Comparison of ENCODE assay signal across 9 cellular contexts in genomic region chr13:101149735-101150380, GRCh38.
A peak's percentile ranks its signal among the peaks of the same experiment; 100 is the strongest.
DNase-seq lines count a peak whose midpoint lies in the region; ATAC-seq and TF ChIP-seq lines count a peak whose summit lies in the region.
"Had no signal": no experiment of that assay in that cellular context is flagged by ENCODE, and none has a peak within 500 bp of the region (broad histone marks: within the 10 kb centered on the region; RNA-seq: fewer than 3 reads in every experiment).

No MANE protein-coding gene starts in this region.

- no peak overlapping the region for H3K27ac Mint-ChIP-seq in progenitor cell of endocrine pancreas
- H3K27ac Mint-ChIP-seq in naive thymus-derived CD4-positive, alpha-beta T cell, result no peak overlapping the region
- H3K27ac Mint-ChIP-seq: activated naive CD8-positive, alpha-beta T cell had no signal

- H3K4me1 ChIP-seq in naive thymus-derived CD4-positive, alpha-beta T cell (ENCODE audit: control insufficient read depth in 2 of 2, insufficient read depth in 2 of 2, low read length in 2 of 2), result no peaks in the 10 kb centered on the region

- H3K36me3 ChIP-seq in naive thymus-derived CD4-positive, alpha-beta T cell (ENCODE audit: control insufficient read depth in 2 of 3, insufficient read depth in 3 of 3, low read length in 3 of 3), result no peaks in the 10 kb centered on the region

- TF ChIP-seq CTCF in GM10266 (IDR thresholded peaks at IDR 0.05; ENCODE audit: control insufficient read depth, insufficient read depth, low read depth, missing control alignments), result peak; percentile 15
- TF ChIP-seq CTCF in choroid plexus epithelial cell (conservative IDR thresholded peaks at IDR 0.05; ENCODE audit: low read depth, low read length), result peak; percentile 72
- peak; percentile 43 for TF ChIP-seq CTCF in progenitor cell of endocrine pancreas (IDR thresholded peaks at IDR 0.05; ENCODE audit: unreplicated experiment)

- no peak overlapping the region for H3K4me3 Mint-ChIP-seq in progenitor cell of endocrine pancreas (ENCODE audit: low read depth)
- H3K4me3 Mint-ChIP-seq in naive thymus-derived CD4-positive, alpha-beta T cell, result no peak overlapping the region
- H3K4me3 Mint-ChIP-seq: activated naive CD8-positive, alpha-beta T cell had no signal

- H3K9me3 ChIP-seq in naive thymus-derived CD4-positive, alpha-beta T cell (ENCODE audit: control insufficient read depth in 2 of 3, low read length in 3 of 3), result no peaks in the 10 kb centered on the region

- CTCF ChIA-PET in naive thymus-derived CD4-positive, alpha-beta T cell (lab: Charles Lee), result no interaction called here

- no peaks in the 10 kb centered on the region for H3K27me3 ChIP-seq in naive thymus-derived CD4-positive, alpha-beta T cell (ENCODE audit: control insufficient read depth in 2 of 2, insufficient read depth in 2 of 2, low read length in 2 of 2)

- intact Hi-C loops in naive thymus-derived CD4-positive, alpha-beta T cell (cut with micrococcal nuclease), result loop anchor here in 1 of 2 donors (10.0 kb wide), 3 partner anchors 145 to 995 kb away; no protein-coding TSS in a partner anchor

- no peaks in the 10 kb centered on the region for H3K36me3 Mint-ChIP-seq in progenitor cell of endocrine pancreas (ENCODE audit: insufficient read depth)
- no peaks in the 10 kb centered on the region for H3K36me3 Mint-ChIP-seq in naive thymus-derived CD4-positive, alpha-beta T cell
- H3K36me3 Mint-ChIP-seq: activated naive CD8-positive, alpha-beta T cell had no signal

- H3K4me3 ChIP-seq in choroid plexus epithelial cell (ENCODE audit: low read depth, low read length), result no peak overlapping the region
- no peak overlapping the region for H3K4me3 ChIP-seq in naive thymus-derived CD4-positive, alpha-beta T cell (ENCODE audit: low read length)

- peaks cover 26% of the 10 kb centered on the region for H3K27me3 Mint-ChIP-seq in progenitor cell of endocrine pancreas
- H3K27me3 Mint-ChIP-seq in naive thymus-derived CD4-positive, alpha-beta T cell, result peaks cover 20 to 42% (median 34%) of the 10 kb centered on the region in 5 donors

- H3K27ac ChIP-seq in naive thymus-derived CD4-positive, alpha-beta T cell (ENCODE audit: low read depth, low read length), result no peak overlapping the region

- no peaks in the 10 kb centered on the region for H3K9me3 Mint-ChIP-seq in progenitor cell of endocrine pancreas (ENCODE audit: low read depth)
- no peaks in the 10 kb centered on the region for H3K9me3 Mint-ChIP-seq in naive thymus-derived CD4-positive, alpha-beta T cell

- POLR2A ChIA-PET in naive thymus-derived CD4-positive, alpha-beta T cell (lab: Charles Lee), result no interaction called here

- DNase-seq in GM10266 (ENCODE audit: extremely low spot score) (no peak), NCI-H1092 (lab: John Stamatoyannopoulos, UW) (peak; percentile 47), choroid plexus epithelial cell (ENCODE audit: low read depth) (peak; percentile 84), progenitor cell of endocrine pancreas (ENCODE audit: low spot score, unreplicated experiment) (no peak)
- no peak for DNase-seq in naive thymus-derived CD4-positive, alpha-beta T cell
- DNase-seq: stimulated activated CD4-positive, alpha-beta T cell treated with anti-CD3 and anti-CD28 coated beads, Interleukin-2, amount 100 ng/mL, for 48 hours had no signal

- ATAC-seq in GM18517 (IDR thresholded peaks at IDR 0.05; ENCODE audit: unreplicated experiment), result no peak
- no peak for ATAC-seq in naive thymus-derived CD4-positive, alpha-beta T cell
- ATAC-seq in HG03108 (IDR thresholded peaks at IDR 0.05; ENCODE audit: unreplicated experiment), result no peak

- H3K4me1 Mint-ChIP-seq in progenitor cell of endocrine pancreas (ENCODE audit: low read depth), result no peaks in the 10 kb centered on the region
- H3K4me1 Mint-ChIP-seq in naive thymus-derived CD4-positive, alpha-beta T cell, result no peaks in the 10 kb centered on the region

Comparison
In these comparisons a context has a peak if more than half of its experiments do, and no peak if none do; other contexts are left out.
1. DNase-seq: peak in NCI-H1092 (single experiment) and choroid plexus epithelial cell (single experiment); none in GM10266 (single experiment), progenitor cell of endocrine pancreas (single experiment) and naive thymus-derived CD4-positive, alpha-beta T cell (0 of 9).
2. CTCF ChIP-seq: peak in every context shown above with its lines; median percentile 72 in choroid plexus epithelial cell; 43 in progenitor cell of endocrine pancreas; 15 in GM10266.